In genomic region chr4:65623509-65623908, GRCh38 we compare ENCODE assay signal across 16 cellular contexts. TPM values are rescaled to one million over a fixed set of nuclear protein-coding genes. Genes with fewer than 3 reads are reported as not detected.
DNase-seq lines count a peak whose midpoint lies in the region; ATAC-seq and TF ChIP-seq lines count a peak whose summit lies in the region.
"Had no signal": no experiment of that assay in that cellular context is flagged by ENCODE, and none has a peak within 500 bp of the region (broad histone marks: within the 10 kb centered on the region; RNA-seq: fewer than 3 reads in every experiment).

No MANE protein-coding gene starts in this region.

- H3K4me1 ChIP-seq in adipocyte (ENCODE audit: control insufficient read depth, insufficient read depth, low read length), result peaks cover 8% of the 10 kb centered on the region
- no peaks in the 10 kb centered on the region for H3K4me1 ChIP-seq in Peyer's patch
- H3K4me1 ChIP-seq: BE2C, psoas muscle had no signal

- no peak overlapping the region for H3K4me3 ChIP-seq in adipocyte (ENCODE audit: low read length)
- H3K4me3 ChIP-seq in Peyer's patch, result no peak overlapping the region
- H3K4me3 ChIP-seq: psoas muscle had no signal

- H3K9ac ChIP-seq in adipocyte (ENCODE audit: low read length), result no peak overlapping the region

- H3K9me3 ChIP-seq in adipocyte (ENCODE audit: control insufficient read depth, low read length) (no peaks in the 10 kb centered on the region), Peyer's patch (no peaks in the 10 kb centered on the region)
- H3K9me3 ChIP-seq: BE2C, psoas muscle had no signal

- DNase-seq in ACHN, result peak; percentile 58
- peak; percentile 4 for DNase-seq in HPDE6-E6E7 (ENCODE audit: extremely low spot score)
- peak; percentile 78 for DNase-seq in adipocyte (ENCODE audit: low read depth)
- DNase-seq in foreskin melanocyte, result peak; percentile 32
- no peak for DNase-seq in NCI-H748 (lab: John Stamatoyannopoulos, UW; ENCODE audit: unreplicated experiment)
- DNase-seq in NCI-H510A treated with DMSO at 0.1 percent for 48 hours (lab: John Stamatoyannopoulos, UW), result no peak
- no peak for DNase-seq in Peyer's patch
- DNase-seq: BE2C; Karpas-422; midbrain; psoas muscle; stimulated activated CD4-positive, alpha-beta T cell treated with anti-CD3 and anti-CD28 coated beads, Interleukin-4, amount 100 ng/mL, for 24 hours; stimulated activated naive CD4-positive, alpha-beta T cell treated with Interleukin-2 at 50 U/mL for 16 hours; T-cell had no signal

- ATAC-seq in HG02610 (IDR thresholded peaks at IDR 0.05; ENCODE audit: unreplicated experiment), result no peak
- ATAC-seq: psoas muscle, T-cell had no signal

- in situ Hi-C loops in ACHN (cut with HindIII; ENCODE audit: low pct_ligation_motif_present, low pct_unique_long_range_greater_than_20kb, low sequenced_read_pairs), result no loop called here

- no peak for TF ChIP-seq POLR2A in Peyer's patch (IDR thresholded peaks at IDR 0.05)

- TF ChIP-seq CTCF in Peyer's patch (IDR thresholded peaks at IDR 0.05), result no peak

- H3K36me3 ChIP-seq in adipocyte (ENCODE audit: control insufficient read depth, insufficient read depth, low read length, severe bottlenecking), result no peaks in the 10 kb centered on the region
- no peaks in the 10 kb centered on the region for H3K36me3 ChIP-seq in Peyer's patch
- H3K36me3 ChIP-seq: BE2C had no signal

- H3K27ac ChIP-seq in Peyer's patch, result no peak overlapping the region
- H3K27ac ChIP-seq: psoas muscle had no signal

- no peaks in the 10 kb centered on the region for H3K27me3 ChIP-seq in adipocyte (replicated peaks; ENCODE audit: control insufficient read depth, insufficient read depth, low read length)
- H3K27me3 ChIP-seq in Peyer's patch, result no peaks in the 10 kb centered on the region
- H3K27me3 ChIP-seq: BE2C had no signal

RNA-seq across cellular contexts. Expression of gene EPHA5, which starts 46.8 kb away (rescaled TPM):
- under 1 TPM in 1 of 4 donors, not detected in 3; 0.09 TPM for total RNA-seq in Peyer's patch
- total RNA-seq: activated T-helper 1 cell treated with anti-CD3 and anti-CD28 coated beads, Interleukin-12 subunit alpha, Interleukin-12 subunit beta, Interleukin-2, Interleukin-4 antibody, amounts not matched to agents 30 ng/mL and 10 ng/mL and 1 ng/mL, durations not matched to agents 14 hours and 24 hours and 36 hours; T-cell had no signal

Comparison
In these comparisons a context has a peak if more than half of its experiments do, and no peak if none do; other contexts are left out.
1. DNase-seq: peak in ACHN (single experiment), HPDE6-E6E7 (single experiment), adipocyte (single experiment) and foreskin melanocyte (single experiment); none in NCI-H748 (single experiment), NCI-H510A treated with DMSO at 0.1 percent for 48 hours (single experiment) and Peyer's patch (0 of 3).